ENCODE assay signal across 10 cellular contexts in the genomic region with DNA sequence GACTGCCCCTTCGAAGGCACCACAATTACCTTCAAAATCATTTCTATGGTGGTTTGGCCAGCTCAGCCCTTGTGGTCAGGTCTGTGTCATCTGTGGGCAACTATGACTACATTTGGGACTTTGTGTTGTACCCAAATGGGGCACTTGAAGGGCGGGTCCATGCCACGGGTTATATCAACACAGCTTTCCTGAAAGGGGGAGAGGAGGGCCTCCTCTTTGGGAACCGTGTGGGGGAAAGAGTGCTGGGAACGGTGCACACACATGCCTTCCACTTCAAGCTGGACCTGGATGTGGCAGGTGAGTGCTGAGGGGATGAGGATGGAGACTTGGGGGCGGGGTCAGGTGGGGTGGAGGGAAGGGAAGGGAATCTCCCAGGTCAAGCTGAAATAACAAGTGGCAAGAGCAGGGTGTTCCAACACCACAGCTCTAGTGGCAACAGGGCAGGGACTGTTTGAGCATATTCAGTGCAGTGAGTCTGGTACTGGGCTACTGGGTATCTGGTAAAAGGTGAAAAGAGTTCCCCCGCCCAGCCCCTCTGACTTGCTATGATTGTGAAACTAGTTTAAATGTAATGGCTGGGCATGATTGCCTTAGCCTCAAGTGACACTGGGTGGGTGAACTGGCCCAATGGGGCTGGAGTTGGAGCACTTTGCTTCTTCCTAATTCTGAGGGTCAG. TPM values are rescaled to one million over a fixed set of nuclear protein-coding genes. Genes with fewer than 3 reads are reported as not detected.
DNase-seq lines count a peak whose midpoint lies in the region; ATAC-seq and TF ChIP-seq lines count a peak whose summit lies in the region.
"Had no signal": no experiment of that assay in that cellular context is flagged by ENCODE, and none has a peak within 500 bp of the region (broad histone marks: within the 10 kb centered on the region; RNA-seq: fewer than 3 reads in every experiment).

No MANE protein-coding gene starts in this region.

- H3K18ac ChIP-seq in H9 (ENCODE audit: insufficient read length, low read depth, low read length): no peak overlapping the region

- H3K27me3 Mint-ChIP-seq in CD4-positive, CD25-positive, alpha-beta regulatory T cell: no peaks in the 10 kb centered on the region
- H3K27me3 Mint-ChIP-seq in H9 (ENCODE audit: low read depth): no peaks in the 10 kb centered on the region
- no peaks in the 10 kb centered on the region for H3K27me3 Mint-ChIP-seq in activated naive CD8-positive, alpha-beta T cell
- H3K27me3 Mint-ChIP-seq in nephron progenitor cell (ENCODE audit: low read depth, poor library complexity): no peaks in the 10 kb centered on the region

- no peak for TF ChIP-seq POLR2A in testis (IDR thresholded peaks at IDR 0.05)

- peak in 1 of 2 donors; percentile 10 for ATAC-seq in CD4-positive, CD25-positive, alpha-beta regulatory T cell (ENCODE audit: low read depth in 2 of 2)
- no peak for ATAC-seq in left lobe of liver

- no peak overlapping the region for H3K23ac ChIP-seq in H9 (ENCODE audit: insufficient read length, low read depth, low read length)

- H3K4me3 Mint-ChIP-seq in CD4-positive, CD25-positive, alpha-beta regulatory T cell: no peak overlapping the region
- H3K4me3 Mint-ChIP-seq in H9 (no peak overlapping the region; a peak in 1 of 5 replicates), nephron progenitor cell (no peak overlapping the region)
- no peak overlapping the region for H3K4me3 Mint-ChIP-seq in activated naive CD8-positive, alpha-beta T cell
- H3K4me3 Mint-ChIP-seq: endodermal cell had no signal

- no peak overlapping the region for H2BK120ac ChIP-seq in H9 (ENCODE audit: low read depth, low read length, poor library complexity, severe bottlenecking)

- no peak overlapping the region for H2BK5ac ChIP-seq in H9 (ENCODE audit: insufficient read length, low read length)

- no peak overlapping the region for H3K9ac ChIP-seq in H9 (ENCODE audit: extremely low read depth, insufficient read length, low read length)

- no peak overlapping the region for H4K5ac ChIP-seq in H9 (ENCODE audit: insufficient read length, low read depth, low read length)

- H3K4me3 ChIP-seq in CD4-positive, CD25-positive, alpha-beta regulatory T cell (ENCODE audit: low read depth, low read length): no peak overlapping the region
- H3K4me3 ChIP-seq in testis: no peak overlapping the region

- H3K4ac ChIP-seq in H9 (ENCODE audit: low read depth, low read length): no peak overlapping the region

- no CpG with 5 or more reads among the region's 7 CpGs for WGBS in H9 (ENCODE audit: extremely low coverage, insufficient read length, low lambda C conversion rate)
- WGBS in testis, 2 donors: 79 to 83% methylated on average over 7 of the region's 7 CpGs

- H3K56ac ChIP-seq in H9 (ENCODE audit: insufficient read length, low read depth, low read length): no peak overlapping the region

- peaks cover 26% of the 10 kb centered on the region for H3K36me3 Mint-ChIP-seq in CD4-positive, CD25-positive, alpha-beta regulatory T cell
- H3K36me3 Mint-ChIP-seq in H9 (ENCODE audit: insufficient read depth in 1 of 3, low read depth in 3 of 3) (peaks cover 32 to 49% (median 45%) of the 10 kb centered on the region in 3 experiments; a peak in 6 of 7 replicates), nephron progenitor cell (ENCODE audit: low read depth) (peaks cover 21% of the 10 kb centered on the region)
- no peaks in the 10 kb centered on the region for H3K36me3 Mint-ChIP-seq in activated naive CD8-positive, alpha-beta T cell

- TF ChIP-seq CTCF in H9 (conservative IDR thresholded peaks at IDR 0.05): no peak
- TF ChIP-seq CTCF in nephron progenitor cell (IDR thresholded peaks at IDR 0.05): no peak
- TF ChIP-seq CTCF in testis (IDR thresholded peaks at IDR 0.05): no peak

- H2BK20ac ChIP-seq in H9 (ENCODE audit: low read depth, low read length, poor library complexity, severe bottlenecking): no peak overlapping the region

- peaks cover 45% of the 10 kb centered on the region for H3K36me3 ChIP-seq in CD4-positive, CD25-positive, alpha-beta regulatory T cell (ENCODE audit: control insufficient read depth, insufficient read depth, low read length)
- no peaks in the 10 kb centered on the region for H3K36me3 ChIP-seq in testis (ENCODE audit: low read depth, missing control alignments)

- no peak overlapping the region for H2AK5ac ChIP-seq in H9 (ENCODE audit: insufficient read length, low read length)

- H3K4me2 ChIP-seq in H9 (ENCODE audit: insufficient read depth, insufficient read length, low read length): no peak overlapping the region

- no peaks in the 10 kb centered on the region for H3K9me3 Mint-ChIP-seq in CD4-positive, CD25-positive, alpha-beta regulatory T cell
- H3K9me3 Mint-ChIP-seq in H9 (no peaks in the 10 kb centered on the region; a peak in 1 of 5 replicates), nephron progenitor cell (no peaks in the 10 kb centered on the region)
- H3K9me3 Mint-ChIP-seq in activated naive CD8-positive, alpha-beta T cell (ENCODE audit: low read depth): no peaks in the 10 kb centered on the region
- H3K9me3 Mint-ChIP-seq: endodermal cell had no signal

- H2AFZ ChIP-seq in H9 (ENCODE audit: low read length): no peak overlapping the region

- no peaks in the 10 kb centered on the region for H3K23me2 ChIP-seq in H9 (ENCODE audit: insufficient read length, low read depth, low read length, poor library complexity, severe bottlenecking)

- H4K20me1 ChIP-seq in H9 (ENCODE audit: control insufficient read depth, insufficient read depth, insufficient read length): no peaks in the 10 kb centered on the region

- H3K27me3 ChIP-seq in CD4-positive, CD25-positive, alpha-beta regulatory T cell (ENCODE audit: control insufficient read depth, insufficient read depth, low read length): no peaks in the 10 kb centered on the region
- H3K27me3 ChIP-seq in H9 (ENCODE audit: insufficient read depth, low read length) (no peaks in the 10 kb centered on the region), testis (no peaks in the 10 kb centered on the region)

- H3K9me3 ChIP-seq in CD4-positive, CD25-positive, alpha-beta regulatory T cell (ENCODE audit: control insufficient read depth in 2 of 2, low read length in 2 of 2): no peaks in the 10 kb centered on the region
- no peaks in the 10 kb centered on the region for H3K9me3 ChIP-seq in H9 (ENCODE audit: control insufficient read depth, low read depth, low read length)
- no peaks in the 10 kb centered on the region for H3K9me3 ChIP-seq in testis

- H3K4me1 ChIP-seq in CD4-positive, CD25-positive, alpha-beta regulatory T cell (ENCODE audit: control insufficient read depth, insufficient read depth, low read length, poor library complexity, severe bottlenecking): no peaks in the 10 kb centered on the region
- H3K4me1 ChIP-seq in H9 (ENCODE audit: insufficient read depth, low read length) (no peaks in the 10 kb centered on the region), testis (peaks cover 6% of the 10 kb centered on the region)

- no peak overlapping the region for H3K27ac ChIP-seq in CD4-positive, CD25-positive, alpha-beta regulatory T cell (ENCODE audit: insufficient read depth, low read length, poor library complexity, severe bottlenecking)
- H3K27ac ChIP-seq in H9 (ENCODE audit: insufficient read length, low read depth, low read length): no peak overlapping the region
- no peak overlapping the region for H3K27ac ChIP-seq in testis

- H3K27ac Mint-ChIP-seq in CD4-positive, CD25-positive, alpha-beta regulatory T cell: peak overlapping the region; percentile 52 to 75 (median 65)
- H3K27ac Mint-ChIP-seq in H9 (peak overlapping the region in 2 of 3 experiments; percentile 67 to 82; a peak in 3 of 7 replicates), nephron progenitor cell (peak overlapping the region; percentile 77)
- H3K27ac Mint-ChIP-seq in activated naive CD8-positive, alpha-beta T cell: peak overlapping the region; percentile 37

- no peak overlapping the region for H3K14ac ChIP-seq in H9 (ENCODE audit: insufficient read depth, low read length)

- no peak overlapping the region for H2BK12ac ChIP-seq in H9 (ENCODE audit: insufficient read length, low read depth, low read length)

- no peak overlapping the region for H4K91ac ChIP-seq in H9 (ENCODE audit: insufficient read length, low read depth, low read length)

- no peaks in the 10 kb centered on the region for H3K4me1 Mint-ChIP-seq in CD4-positive, CD25-positive, alpha-beta regulatory T cell
- H3K4me1 Mint-ChIP-seq in H9 (peaks cover 5 to 6% of the 10 kb centered on the region in 2 experiments; a peak in 2 of 4 replicates), nephron progenitor cell (peaks cover 20% of the 10 kb centered on the region)
- H3K4me1 Mint-ChIP-seq in activated naive CD8-positive, alpha-beta T cell (ENCODE audit: low read depth): peaks cover 14% of the 10 kb centered on the region

- no peak overlapping the region for H4K8ac ChIP-seq in H9 (replicated peaks; ENCODE audit: insufficient read length, low read depth, low read length)

- H3K79me2 ChIP-seq in H9 (ENCODE audit: insufficient read depth, low read length): no peaks in the 10 kb centered on the region

- no peaks in the 10 kb centered on the region for H3K79me1 ChIP-seq in H9 (ENCODE audit: insufficient read depth, low read depth, low read length, poor library complexity, severe bottlenecking)

- no peak for DNase-seq in CD4-positive, CD25-positive, alpha-beta regulatory T cell
- DNase-seq in H9: no peak
- no peak for DNase-seq in nephron progenitor cell
- no peak for DNase-seq in left lobe of liver (ENCODE audit: low spot score)
- no peak for DNase-seq in testis
- no peak for DNase-seq in hypothalamus (lab: John Stamatoyannopoulos, UW)
- DNase-seq in NCI-H2107 (lab: John Stamatoyannopoulos, UW): no peak
- DNase-seq: DMS79, endodermal cell had no signal

- intact Hi-C loops in testis (cut with DNase I; ENCODE audit: low total_unique reads): no loop called here

- H3T11ph ChIP-seq in H9 (ENCODE audit: low read length): no peak overlapping the region

- H2BK15ac ChIP-seq in H9 (ENCODE audit: low read depth, low read length): no peak overlapping the region

RNA-seq across cellular contexts. Expression of gene AOC2, which starts 1.7 kb away (rescaled TPM):
- total RNA-seq in CD4-positive, CD25-positive, alpha-beta regulatory T cell: 2.3 TPM
- under 1 TPM in 1 of 4 donors, not detected in 3; 0.17 TPM for polyA plus RNA-seq in CD4-positive, CD25-positive, alpha-beta regulatory T cell
- total RNA-seq in H9 (2021): 5.7 and 7.1 TPM in 2 replicates
- 2.6 TPM for total RNA-seq in left lobe of liver
- total RNA-seq in testis: 10 to 100 TPM; 10.3 to 14.6 TPM
- 5.7 TPM for polyA plus RNA-seq in testis (ENCODE audit: insufficient read depth, low read depth, low replicate concordance)

RNA-seq across cellular contexts. Expression of gene AOC3, which starts 4.9 kb away (rescaled TPM):
- 0.49 TPM for total RNA-seq in CD4-positive, CD25-positive, alpha-beta regulatory T cell
- polyA plus RNA-seq in CD4-positive, CD25-positive, alpha-beta regulatory T cell: not detected
- total RNA-seq in H9 (2021) (2.6 and 2.8 TPM in 2 replicates), left lobe of liver (8.6 TPM), testis (10 to 100 TPM; 14.3 to 14.8 TPM)
- polyA plus RNA-seq in testis (ENCODE audit: insufficient read depth, low read depth, low replicate concordance): 46.4 TPM

RNA-seq across cellular contexts. Expression of gene PSME3, which starts 12.9 kb away (rescaled TPM):
- total RNA-seq in CD4-positive, CD25-positive, alpha-beta regulatory T cell: 66.7 TPM
- polyA plus RNA-seq in CD4-positive, CD25-positive, alpha-beta regulatory T cell: 100 to 1,000 TPM; 114 to 129 (median 127) TPM
- total RNA-seq in H9 (2021) (205 and 222 TPM in 2 replicates), left lobe of liver (40.7 TPM), testis (10 to 100 TPM; 79.7 to 92.1 TPM)
- polyA plus RNA-seq in testis (ENCODE audit: insufficient read depth, low read depth, low replicate concordance): 135 TPM

RNA-seq across cellular contexts. Expression of gene BECN1, which starts 22.0 kb away (rescaled TPM):
- total RNA-seq in CD4-positive, CD25-positive, alpha-beta regulatory T cell: 153 TPM
- 100 to 1,000 TPM; 138 to 180 (median 160) TPM for polyA plus RNA-seq in CD4-positive, CD25-positive, alpha-beta regulatory T cell
- total RNA-seq in H9 (2021) (60.1 and 69.2 TPM in 2 replicates), left lobe of liver (37.6 TPM), testis (100 to 1,000 TPM; 100 to 111 TPM)
- polyA plus RNA-seq in testis (ENCODE audit: insufficient read depth, low read depth, low replicate concordance): 74.2 TPM

RNA-seq across cellular contexts. Expression of gene CNTD1, which starts 47.4 kb away (rescaled TPM):
- not detected for total RNA-seq in CD4-positive, CD25-positive, alpha-beta regulatory T cell
- under 1 TPM; 0.15 to 0.42 (median 0.28) TPM for polyA plus RNA-seq in CD4-positive, CD25-positive, alpha-beta regulatory T cell
- not detected in 2 replicates for total RNA-seq in H9 (2021)
- not detected for total RNA-seq in left lobe of liver
- 10 to 100 TPM; 21.2 to 49.1 TPM for total RNA-seq in testis
- polyA plus RNA-seq in testis (ENCODE audit: insufficient read depth, low read depth, low replicate concordance): 114 TPM
- total RNA-seq: endodermal cell had no signal
